In genomic region chr7:27179030-27179429, GRCh38 we compare ENCODE assay signal across 14 cellular contexts. TPM values are rescaled to one million over a fixed set of nuclear protein-coding genes. Genes with fewer than 3 reads are reported as not detected.
DNase-seq lines count a peak whose midpoint lies in the region; ATAC-seq and TF ChIP-seq lines count a peak whose summit lies in the region.
"Had no signal": no experiment of that assay in that cellular context is flagged by ENCODE, and none has a peak within 500 bp of the region (broad histone marks: within the 10 kb centered on the region; RNA-seq: fewer than 3 reads in every experiment).

No MANE protein-coding gene starts in this region.

- peaks cover 25% of the 10 kb centered on the region for H3K4me1 Mint-ChIP-seq in WTC11

- peak overlapping the region; percentile 65 for H3K9ac ChIP-seq in HCT116 (ENCODE audit: low read length)
- H3K9ac ChIP-seq in mucosa of rectum (ENCODE audit: low read depth in 1 of 2, low read length in 2 of 2) = peak overlapping the region; percentile 92 to 96

- H3K36me3 ChIP-seq in HCT116 (ENCODE audit: control insufficient read depth in 1 of 2, insufficient read depth in 2 of 2, low read length in 2 of 2) (no peaks in the 10 kb centered on the region), mucosa of rectum (ENCODE audit: control insufficient read depth in 2 of 2, insufficient read depth in 2 of 2, low read length in 2 of 2) (no peaks in the 10 kb centered on the region), suprapubic skin (no peaks in the 10 kb centered on the region)
- H3K36me3 ChIP-seq: SJCRH30 had no signal

- 56% methylated on average over 14 of the region's 14 CpGs for WGBS in suprapubic skin

- no peak for TF ChIP-seq RAD21 in HCT116 (IDR thresholded peaks at IDR 0.05; ENCODE audit: low read depth)

- peak overlapping the region; percentile 41 for H3K4me3 Mint-ChIP-seq in WTC11

- H2AFZ ChIP-seq in HCT116 (ENCODE audit: low read depth, low read length, poor library complexity, severe bottlenecking) = peak overlapping the region; percentile 83

- POLR2A ChIA-PET in HCT116 (lab: Charles Lee) = no interaction called here
- POLR2A ChIA-PET in WTC11 (lab: Charles Lee) = no interaction called here

- H3K4me2 ChIP-seq in HCT116 (ENCODE audit: low read length) = peak overlapping the region; percentile 90

- H3K36me3 Mint-ChIP-seq in WTC11 = no peaks in the 10 kb centered on the region

- no peak for TF ChIP-seq CTCF in HCT116 (IDR thresholded peaks at IDR 0.05 in 2 of 3, conservative IDR thresholded peaks at IDR 0.05 in 1 of 3; ENCODE audit: borderline replicate concordance in 1 of 3, insufficient read depth in 1 of 3, low read depth in 2 of 3, low read length in 2 of 3)
- TF ChIP-seq CTCF in WTC11 (IDR thresholded peaks at IDR 0.05) = no peak
- no peak for TF ChIP-seq CTCF in suprapubic skin (IDR thresholded peaks at IDR 0.05)

- H4K20me1 ChIP-seq in HCT116 (ENCODE audit: insufficient read depth) = no peaks in the 10 kb centered on the region

- DNase-seq in HCT116 (ENCODE audit: low read depth, low spot score) (no peak), WTC11 (ENCODE audit: low spot score) (no peak), suprapubic skin (ENCODE audit: low spot score in 2 of 2) (peak; percentile 55 to 74), GF-D8 (lab: John Stamatoyannopoulos, UW) (no peak), cortex of kidney (lab: John Stamatoyannopoulos, UW) (no peak)
- DNase-seq: COR-L47, NCI-H1694 treated with DMSO at 0.1 percent for 48 hours, SJCRH30 had no signal

- H3K79me2 ChIP-seq in HCT116 (ENCODE audit: insufficient read depth, low read length) = peaks cover 20% of the 10 kb centered on the region

- ATAC-seq in HCT116 (no peak), WTC11 (no peak), GM18519 (IDR thresholded peaks at IDR 0.05; ENCODE audit: low FRiP score, unreplicated experiment) (no peak), HG02870 (IDR thresholded peaks at IDR 0.05; ENCODE audit: unreplicated experiment) (no peak)

- no TSS peak for BruUV-seq in HCT116 (replicated peaks; lab: Mats Ljungman, UMichigan)

- no peak for TF ChIP-seq EP300 in suprapubic skin (IDR thresholded peaks at IDR 0.05)

- H3K9me2 ChIP-seq in HCT116 (ENCODE audit: insufficient read depth) = no peaks in the 10 kb centered on the region

- H3K27ac Mint-ChIP-seq in WTC11 = no peak overlapping the region
- H3K27ac Mint-ChIP-seq: activated T-cell treated with anti-CD3 and anti-CD28 coated beads, Interleukin-2, amount 50 U/mL, for 72 hours had no signal

- CTCF ChIA-PET in HCT116 (lab: Charles Lee) = interaction anchor here (1.3 to 2.5 kb wide), 12 partner anchors 10 to 1286 kb away, joined by 3 to 32 read pairs (median 6); partner anchors contain the start of gene HOXA13
- CTCF ChIA-PET in WTC11 (lab: Charles Lee) = interaction anchor here (0.7 to 2.5 kb wide), 28 partner anchors 9 to 1125 kb away, joined by 3 to 34 read pairs (median 7); partner anchors contain the start of genes HOXA13, HOXA4, HOXA5 and HOXA9

- H3K9me3 ChIP-seq in HCT116 (ENCODE audit: control insufficient read depth in 1 of 2, insufficient read depth in 1 of 2, low read depth in 1 of 2, low read length in 2 of 2) (no peaks in the 10 kb centered on the region), mucosa of rectum (ENCODE audit: control insufficient read depth in 2 of 2, low read length in 2 of 2) (no peaks in the 10 kb centered on the region), suprapubic skin (no peaks in the 10 kb centered on the region)
- H3K9me3 ChIP-seq: SJCRH30 had no signal

- H3K4me1 ChIP-seq in HCT116 (ENCODE audit: control insufficient read depth in 1 of 2, insufficient read depth in 2 of 2, low read length in 2 of 2) = peaks cover 36 to 57% of the 10 kb centered on the region in 2 experiments
- peaks cover 43 to 75% of the 10 kb centered on the region in 2 donors for H3K4me1 ChIP-seq in mucosa of rectum (ENCODE audit: control insufficient read depth in 2 of 2, insufficient read depth in 2 of 2, low read length in 2 of 2)
- peaks cover 48% of the 10 kb centered on the region for H3K4me1 ChIP-seq in suprapubic skin
- H3K4me1 ChIP-seq: SJCRH30 had no signal

- no peaks in the 10 kb centered on the region for H3K9me3 Mint-ChIP-seq in WTC11
- H3K9me3 Mint-ChIP-seq: activated T-cell treated with anti-CD3 and anti-CD28 coated beads, Interleukin-2, amount 50 U/mL, for 72 hours had no signal

- H3K27me3 ChIP-seq in HCT116 (ENCODE audit: insufficient read depth, low read length) (no peaks in the 10 kb centered on the region), mucosa of rectum (ENCODE audit: control insufficient read depth in 2 of 2, insufficient read depth in 2 of 2, low read length in 2 of 2) (peaks cover 0 to 20% of the 10 kb centered on the region in 2 donors), suprapubic skin (peaks cover 45% of the 10 kb centered on the region)

- H3K4me3 ChIP-seq in HCT116 (replicated peaks in 1 of 2; ENCODE audit: low read depth in 1 of 2, low read length in 2 of 2) = peak overlapping the region; percentile 43 to 56
- H3K4me3 ChIP-seq in mucosa of rectum (ENCODE audit: low read length in 2 of 2) = peak overlapping the region; percentile 64 to 79
- H3K4me3 ChIP-seq in suprapubic skin = peak overlapping the region; percentile 32
- H3K4me3 ChIP-seq: SJCRH30 had no signal

- intact Hi-C loops in HCT116 (cut with micrococcal nuclease) = no loop called here

- RAD21 ChIA-PET in HCT116 (lab: Charles Lee; ENCODE audit: low non-redundant PET in 1 of 2, low total read pairs in 2 of 2, uncharacterized antibody in 2 of 2, unreplicated experiment in 2 of 2) = no interaction called here

- peaks cover 100% of the 10 kb centered on the region for H3K27me3 Mint-ChIP-seq in WTC11 (ENCODE audit: low read depth)

- TF ChIP-seq POLR2A in HCT116 (IDR thresholded peaks at IDR 0.05; ENCODE audit: borderline replicate concordance, extremely low read depth, insufficient read depth, insufficient read length) (no peak), suprapubic skin (IDR thresholded peaks at IDR 0.05) (no peak)

- H3K27ac ChIP-seq in HCT116 (ENCODE audit: low read depth, low read length) = no peak overlapping the region
- peak overlapping the region; percentile 96 for H3K27ac ChIP-seq in mucosa of rectum (ENCODE audit: low read depth in 2 of 2, low read length in 2 of 2)
- peak overlapping the region; percentile 42 for H3K27ac ChIP-seq in suprapubic skin
- H3K27ac ChIP-seq: SJCRH30 had no signal

TF ChIP-seq in HCT116, 20 proteins besides CTCF, POLR2A, EP300 and RAD21 (continues in another document):
- TF ChIP-seq FOSL1 (IDR thresholded peaks at IDR 0.05; ENCODE audit: low read depth) (no peak), CEBPB (IDR thresholded peaks at IDR 0.05; ENCODE audit: low read depth) (no peak), SIN3A (IDR thresholded peaks at IDR 0.05; ENCODE audit: low read depth) (no peak), EZH2 (IDR thresholded peaks at IDR 0.05) (no peak), EGR1 (IDR thresholded peaks at IDR 0.05; ENCODE audit: low read depth) (no peak), ELF1 (IDR thresholded peaks at IDR 0.05; ENCODE audit: borderline replicate concordance, low read depth) (no peak), SRF (IDR thresholded peaks at IDR 0.05; ENCODE audit: low read depth) (no peak), POLR2AphosphoS5 (IDR thresholded peaks at IDR 0.05; ENCODE audit: low read depth, low read length) (no peak), CBX3 (IDR thresholded peaks at IDR 0.05; ENCODE audit: low read depth) (no peak), TCF7L2 (IDR thresholded peaks at IDR 0.05; ENCODE audit: borderline replicate concordance, extremely low read depth, insufficient read depth, insufficient read length) (no peak)

TF ChIP-seq in WTC11, 78 proteins besides CTCF, POLR2A, EP300 and RAD21 (continues in another document):
- TF ChIP-seq ZBTB43 (CRISPR knock-in tag; IDR thresholded peaks at IDR 0.05) (no peak), ZNF425 (CRISPR knock-in tag; conservative IDR thresholded peaks at IDR 0.05) (no peak)

RNA-seq across cellular contexts. Expression of gene HOXA10, which starts 4.9 kb away (rescaled TPM):
- total RNA-seq in HCT116 (2021; ENCODE audit: unreplicated experiment) = 19.6 TPM
- 7.9 and 13.3 TPM in 2 replicates for polyA plus RNA-seq in HCT116 (2012)
- 0.07 TPM in 1 of 3 replicates, not detected in the others for total RNA-seq in WTC11 (2021)
- 1 to 10 TPM; 4.7 to 8.9 (median 6.0) TPM for total RNA-seq in suprapubic skin

RNA-seq across cellular contexts. Expression of gene HOXA11, which starts 6.0 kb away (rescaled TPM):
- total RNA-seq in HCT116 (2021; ENCODE audit: unreplicated experiment) = 6.8 TPM
- 3.9 and 4.6 TPM in 2 replicates for polyA plus RNA-seq in HCT116 (2012)
- not detected in 3 replicates for total RNA-seq in WTC11 (2021)
- total RNA-seq in suprapubic skin = 1 to 10 TPM in 1 of 4 donors, under 1 TPM in 2, not detected in 1; 0.34 to 1.2 (median 0.95) TPM
- total RNA-seq: liver, pulmonary artery endothelial cell had no signal
- polyA plus RNA-seq: liver had no signal

RNA-seq across cellular contexts. Expression of gene HOXA9, which starts 13.7 kb away (rescaled TPM):
- 91.0 TPM for total RNA-seq in HCT116 (2021; ENCODE audit: unreplicated experiment)
- 48.2 and 62.8 TPM in 2 replicates for polyA plus RNA-seq in HCT116 (2012)
- not detected in 3 replicates for total RNA-seq in WTC11 (2021)
- 10 to 100 TPM; 26.7 to 64.8 (median 48.7) TPM for total RNA-seq in suprapubic skin
- total RNA-seq: activated T-cell treated with anti-CD3 and anti-CD28 coated beads, Interleukin-2, amount 50 U/mL, for 72 hours had no signal

RNA-seq across cellular contexts. Expression of gene HOXA13, which starts 20.9 kb away (rescaled TPM):
- total RNA-seq in HCT116 (2021; ENCODE audit: unreplicated experiment) (3.6 TPM), WTC11 (2021) (not detected in 3 replicates), suprapubic skin (under 1 TPM in 1 of 4 donors, not detected in 3; 0.17 TPM)
- polyA plus RNA-seq in HCT116 (2012) = 0.91 and 1.3 TPM in 2 replicates
- total RNA-seq: activated T-cell treated with anti-CD3 and anti-CD28 coated beads, Interleukin-2, amount 50 U/mL, for 72 hours; liver; pulmonary artery endothelial cell had no signal

RNA-seq across cellular contexts. Expression of gene HOXA7, which starts 22.6 kb away (rescaled TPM):
- total RNA-seq in HCT116 (2021; ENCODE audit: unreplicated experiment) (15.0 TPM), WTC11 (2021) (not detected in 3 replicates), suprapubic skin (10 to 100 TPM; 14.8 to 23.6 (median 17.5) TPM)
- 8.0 and 10.6 TPM in 2 replicates for polyA plus RNA-seq in HCT116 (2012)
- total RNA-seq: activated T-cell treated with anti-CD3 and anti-CD28 coated beads, Interleukin-2, amount 50 U/mL, for 72 hours had no signal
- polyA plus RNA-seq: liver had no signal

Comparison
In these comparisons a context has a peak if more than half of its experiments do, and no peak if none do; other contexts are left out.
1. DNase-seq: peak in suprapubic skin (2 of 2); none in HCT116 (single experiment), WTC11 (single experiment), GF-D8 (single experiment) and cortex of kidney (single experiment).
2. RNA of gene HOXA9, which starts 13.7 kb away (total RNA-seq): 91.0 TPM in HCT116 (single experiment) and 26.7 to 64.8 TPM in suprapubic skin; not detected in WTC11; every median in the first group is over 10 times any median in the second.
3. Peak in every context shown above with its lines, with median percentiles within 50 percentile points of each other: H3K4me3 ChIP-seq.